9 cellular contexts compared by ENCODE assay signal in genomic region chrX:30887721-30888120, GRCh38. TPM values are rescaled to one million over a fixed set of nuclear protein-coding genes. Genes with fewer than 3 reads are reported as not detected.
A peak's percentile ranks its signal among the peaks of the same experiment; 100 is the strongest.
DNase-seq lines count a peak whose midpoint lies in the region; ATAC-seq, FAIRE-seq and TF ChIP-seq lines count a peak whose summit lies in the region.
"Had no signal": no experiment of that assay in that cellular context is flagged by ENCODE, and none has a peak within 500 bp of the region (broad histone marks: within the 10 kb centered on the region; RNA-seq: fewer than 3 reads in every experiment).

No MANE protein-coding gene starts in this region.

- POLR2A ChIA-PET in activated CD4-positive, alpha-beta T cell treated with anti-CD3 and anti-CD28 coated beads, Interleukin-2, amount 10 ng/mL, durations not matched to agents 7 days and 5 days (lab: Charles Lee), result no interaction called here

- H3K4me3 Mint-ChIP-seq in activated CD4-positive, alpha-beta T cell treated with anti-CD3 and anti-CD28 coated beads, Interleukin-2, amount 10 ng/mL, durations not matched to agents 7 days and 5 days, result peak overlapping the region; percentile 85

- peak overlapping the region in 3 of 4 experiments; percentile 71 to 82 (median 75) for H3K4me3 ChIP-seq in fibroblast of lung (replicated peaks in 1 of 4; ENCODE audit: control extremely low read depth in 1 of 4, insufficient read depth in 1 of 4, low read depth in 3 of 4, low read length in 4 of 4)

- ATAC-seq in GM18861 (IDR thresholded peaks at IDR 0.05; ENCODE audit: unreplicated experiment) (no peak), HG03432 (IDR thresholded peaks at IDR 0.05; ENCODE audit: unreplicated experiment) (no peak)

- peak; percentile 14 for DNase-seq in GM20000 (ENCODE audit: low spot score)
- peak; percentile 9 for DNase-seq in activated CD4-positive, alpha-beta T cell treated with anti-CD3 and anti-CD28 coated beads, Interleukin-2, amount 10 ng/mL, durations not matched to agents 7 days and 5 days
- DNase-seq in fibroblast of lung (ENCODE audit: low read depth in 2 of 2), result no peak
- peak; percentile 70 for DNase-seq in stimulated activated CD4-positive, alpha-beta T cell treated with anti-CD3 and anti-CD28 coated beads, Interleukin-2, amount 100 ng/mL, for 24 hours
- DNase-seq in D341Med (ENCODE audit: low spot score), result no peak
- DNase-seq in H54 (ENCODE audit: insufficient read length, low spot score), result no peak
- DNase-seq: NCI-H187 treated with DMSO at 0.1 percent for 48 hours had no signal

- no peaks in the 10 kb centered on the region for H3K36me3 ChIP-seq in fibroblast of lung (ENCODE audit: control insufficient read depth, insufficient read depth, low read length)

- TF ChIP-seq CTCF in GM20000 (IDR thresholded peaks at IDR 0.05; ENCODE audit: extremely low read depth, missing control alignments) (no peak), fibroblast of lung (conservative IDR thresholded peaks at IDR 0.05 in 1 of 2, IDR thresholded peaks at IDR 0.05 in 1 of 2; ENCODE audit: low read depth in 1 of 2, low read length in 2 of 2) (no peak)

- no peak overlapping the region for H3K9ac ChIP-seq in fibroblast of lung (ENCODE audit: insufficient read depth, low read length)

- no peaks in the 10 kb centered on the region for H3K4me1 ChIP-seq in fibroblast of lung (ENCODE audit: control insufficient read depth, extremely low read depth, insufficient read depth, low read length)

- no peak for TF ChIP-seq POLR2A in H54 (IDR thresholded peaks at IDR 0.05; ENCODE audit: low read depth, low read length)

- no peaks in the 10 kb centered on the region for H3K9me3 ChIP-seq in fibroblast of lung (ENCODE audit: control insufficient read depth, insufficient read depth, low read depth, low read length)

- no peak overlapping the region for H3K27ac ChIP-seq in fibroblast of lung (ENCODE audit: insufficient read depth, low read length)

- no peaks in the 10 kb centered on the region for H3K27me3 ChIP-seq in fibroblast of lung (ENCODE audit: control insufficient read depth, insufficient read depth, low read length)

- no peaks in the 10 kb centered on the region for H3K27me3 Mint-ChIP-seq in activated CD4-positive, alpha-beta T cell treated with anti-CD3 and anti-CD28 coated beads, Interleukin-2, amount 10 ng/mL, durations not matched to agents 7 days and 5 days

- H3K4me2 ChIP-seq in fibroblast of lung (ENCODE audit: extremely low read depth, insufficient read depth, low read length), result peak overlapping the region; percentile 72

- peaks cover 32% of the 10 kb centered on the region for H3K4me1 Mint-ChIP-seq in activated CD4-positive, alpha-beta T cell treated with anti-CD3 and anti-CD28 coated beads, Interleukin-2, amount 10 ng/mL, durations not matched to agents 7 days and 5 days

- CTCF ChIA-PET in activated CD4-positive, alpha-beta T cell treated with anti-CD3 and anti-CD28 coated beads, Interleukin-2, amount 10 ng/mL, durations not matched to agents 7 days and 5 days (lab: Charles Lee), result no interaction called here

- H3K79me2 ChIP-seq in fibroblast of lung (ENCODE audit: control insufficient read depth, insufficient read depth, low read length), result peaks cover 5% of the 10 kb centered on the region

- FAIRE-seq in H54 (lab: Jason Lieb, UNC), result no peak

- H2AFZ ChIP-seq in fibroblast of lung (ENCODE audit: low read length), result no peak overlapping the region

- no peaks in the 10 kb centered on the region for H3K9me3 Mint-ChIP-seq in activated CD4-positive, alpha-beta T cell treated with anti-CD3 and anti-CD28 coated beads, Interleukin-2, amount 10 ng/mL, durations not matched to agents 7 days and 5 days

- peaks cover 9% of the 10 kb centered on the region for H3K36me3 Mint-ChIP-seq in activated CD4-positive, alpha-beta T cell treated with anti-CD3 and anti-CD28 coated beads, Interleukin-2, amount 10 ng/mL, durations not matched to agents 7 days and 5 days (ENCODE audit: low read depth)

- no peaks in the 10 kb centered on the region for H4K20me1 ChIP-seq in fibroblast of lung (ENCODE audit: control insufficient read depth, extremely low read depth, insufficient read depth, low read length)

- H3K27ac Mint-ChIP-seq in activated CD4-positive, alpha-beta T cell treated with anti-CD3 and anti-CD28 coated beads, Interleukin-2, amount 10 ng/mL, durations not matched to agents 7 days and 5 days, result peak overlapping the region; percentile 89

RNA-seq across cellular contexts. Expression of gene TAB3, which starts 1.3 kb away (rescaled TPM):
- 10 to 100 TPM; 16.8 to 20.7 TPM for total RNA-seq in activated CD4-positive, alpha-beta T cell treated with anti-CD3 and anti-CD28 coated beads, Interleukin-2, amount 10 ng/mL, durations not matched to agents 7 days and 5 days
- total RNA-seq in fibroblast of lung, result 6.9 and 8.6 TPM in 2 replicates
- 13.0 and 14.9 TPM in 2 replicates for polyA plus RNA-seq in fibroblast of lung
- polyA plus RNA-seq in fibroblast of lung (2012), result 5.9 and 8.1 TPM in 2 replicates
- polyA minus RNA-seq in fibroblast of lung (ENCODE audit: low replicate concordance), result 4.5 and 12.2 TPM in 2 replicates

Comparison
In these comparisons a context has a peak if more than half of its experiments do, and no peak if none do; other contexts are left out.
1. DNase-seq: peak in GM20000 (single experiment), activated CD4-positive, alpha-beta T cell treated with anti-CD3 and anti-CD28 coated beads, Interleukin-2, amount 10 ng/mL, durations not matched to agents 7 days and 5 days (single experiment) and stimulated activated CD4-positive, alpha-beta T cell treated with anti-CD3 and anti-CD28 coated beads, Interleukin-2, amount 100 ng/mL, for 24 hours (2 of 2); none in fibroblast of lung (0 of 2), D341Med (single experiment) and H54 (single experiment).